In the genomic region with DNA sequence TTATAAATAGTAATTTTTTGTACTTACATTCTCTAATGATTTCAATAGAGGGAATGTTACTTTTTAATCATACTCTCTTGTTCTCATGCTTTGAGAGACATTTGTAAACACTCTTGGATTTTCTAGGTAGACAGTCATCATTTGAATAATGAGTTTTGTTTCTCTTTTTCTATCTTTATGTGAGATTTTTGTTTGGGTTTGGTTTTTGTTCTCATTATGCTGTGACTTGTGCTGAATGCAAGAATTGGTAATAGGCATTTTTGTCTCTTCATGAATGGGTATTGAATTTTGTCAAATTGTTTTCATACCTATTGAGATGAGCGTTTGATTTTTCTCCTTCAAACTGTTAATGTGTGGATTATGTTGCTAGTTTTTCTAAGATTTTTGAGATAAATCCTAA, we compare ENCODE assay signal across 14 cellular contexts. TPM values are rescaled to one million over a fixed set of nuclear protein-coding genes. Genes with fewer than 3 reads are reported as not detected.
DNase-seq lines count a peak whose midpoint lies in the region; ATAC-seq and FAIRE-seq lines count a peak whose summit lies in the region.
"Had no signal": no experiment of that assay in that cellular context is flagged by ENCODE, and none has a peak within 500 bp of the region (broad histone marks: within the 10 kb centered on the region; RNA-seq: fewer than 3 reads in every experiment).

No MANE protein-coding gene starts in this region.

- DNase-seq in left colon (no peak), putamen (ENCODE audit: low spot score) (no peak), posterior vena cava (ENCODE audit: low spot score) (no peak), DMS114 treated with DMSO at 0.1 percent for 48 hours (lab: John Stamatoyannopoulos, UW; ENCODE audit: unreplicated experiment) (no peak)
- DNase-seq: activated CD4-positive, alpha-beta T cell treated with anti-CD3 and anti-CD28 coated beads, Interleukin-2, amount 50 U/mL, for 1 hour; amygdala; C1 segment of cervical spinal cord; GF-D8; MM.1S; stimulated activated CD4-positive, alpha-beta T cell treated with anti-CD3 and anti-CD28 coated beads, Interleukin-4, amount 100 ng/mL, for 1 hour had no signal

- intact Hi-C loops in left colon (cut with DNase I, micrococcal nuclease) (no loop called here), posterior vena cava (cut with DNase I) (no loop called here)

- peak; percentile 55 for ATAC-seq in GM18498 (IDR thresholded peaks at IDR 0.05; ENCODE audit: unreplicated experiment)
- ATAC-seq in GM19372 (IDR thresholded peaks at IDR 0.05; ENCODE audit: low read depth, unreplicated experiment): peak; percentile 27
- ATAC-seq in HG02885 (IDR thresholded peaks at IDR 0.05; ENCODE audit: poor library complexity, unreplicated experiment): peak; percentile 35
- ATAC-seq in left colon: no peak

- FAIRE-seq in colon (lab: Jason Lieb, UNC): peak; percentile 53

RNA-seq across cellular contexts. Expression of gene GPR183, which starts 56.8 kb away (rescaled TPM):
- total RNA-seq in left colon (1 to 10 TPM; 2.5 to 6.4 TPM), posterior vena cava (10 to 100 TPM; 12.1 to 14.7 TPM)
